33 cellular contexts compared by ENCODE assay signal in the genomic region with DNA sequence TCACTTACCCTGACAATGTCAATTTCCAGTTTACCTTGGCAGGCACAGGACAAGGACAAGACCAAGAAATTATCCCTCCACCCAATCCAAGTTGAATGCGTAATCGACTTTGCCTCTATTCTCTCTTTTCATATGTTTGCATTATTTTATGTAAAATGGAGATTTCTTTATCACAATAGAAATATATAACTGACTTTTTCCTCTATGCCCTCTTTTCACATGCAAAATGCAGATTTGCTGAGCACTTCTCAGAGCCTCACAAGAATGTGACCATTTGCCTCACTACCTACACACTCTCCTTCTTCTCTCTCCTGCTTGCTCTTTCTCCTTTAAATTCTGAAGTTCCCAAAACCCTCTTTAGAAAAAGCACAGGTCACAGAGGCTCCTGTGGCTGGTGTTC. TPM values are rescaled to one million over a fixed set of nuclear protein-coding genes. Genes with fewer than 3 reads are reported as not detected.
"Had no signal": no experiment of that assay in that cellular context is flagged by ENCODE, and none has a peak within 500 bp of the region (broad histone marks: within the 10 kb centered on the region; RNA-seq: fewer than 3 reads in every experiment).

No MANE protein-coding gene starts in this region.

- H3K27me3 ChIP-seq: ascending aorta, dorsolateral prefrontal cortex, foreskin keratinocyte, gastrocnemius medialis, heart left ventricle had no signal

- H3K4me3 Mint-ChIP-seq: activated CD4-positive, alpha-beta memory T cell treated with anti-CD3 and anti-CD28 coated beads, Interleukin-2, amount 10 ng/mL, durations not matched to agents 7 days and 5 days; activated CD4-positive, alpha-beta T cell treated with anti-CD3 and anti-CD28 coated beads, Interleukin-2, amount 10 ng/mL, durations not matched to agents 7 days and 5 days; activated naive CD4-positive, alpha-beta T cell treated with anti-CD3 and anti-CD28 coated beads, Interleukin-2, amount 10 ng/mL, durations not matched to agents 7 days and 5 days; activated naive CD8-positive, alpha-beta T cell treated with anti-CD3 and anti-CD28 coated beads, Interleukin-2, amount 10 ng/mL, durations not matched to agents 7 days and 5 days; activated T-cell treated with anti-CD3 and anti-CD28 coated beads, Interleukin-2, amount 50 U/mL, for 24 hours; activated T-cell treated with anti-CD3 and anti-CD28 coated beads, Interleukin-2, amount 50 U/mL, for 72 hours; brain; central memory CD8-positive, alpha-beta T cell; dendritic cell treated with granulocyte-macrophage colony-stimulating factor and Interleukin-4, amounts not matched to agents 40 ng/mL and 50 ng/mL, for 4 days; endodermal cell had no signal

- H3K9me3 Mint-ChIP-seq: activated CD4-positive, alpha-beta memory T cell treated with anti-CD3 and anti-CD28 coated beads, Interleukin-2, amount 10 ng/mL, durations not matched to agents 7 days and 5 days; activated CD4-positive, alpha-beta T cell treated with anti-CD3 and anti-CD28 coated beads, Interleukin-2, amount 10 ng/mL, durations not matched to agents 7 days and 5 days; activated naive CD4-positive, alpha-beta T cell treated with anti-CD3 and anti-CD28 coated beads, Interleukin-2, amount 10 ng/mL, durations not matched to agents 7 days and 5 days; activated naive CD4-positive, alpha-beta T cell treated with anti-CD3 and anti-CD28 coated beads, Interleukin-2, amount 50 U/mL, for 72 hours; activated naive CD8-positive, alpha-beta T cell treated with anti-CD3 and anti-CD28 coated beads, Interleukin-2, amount 10 ng/mL, durations not matched to agents 7 days and 5 days; activated T-cell treated with anti-CD3 and anti-CD28 coated beads, Interleukin-2, amount 50 U/mL, for 24 hours; activated T-cell treated with anti-CD3 and anti-CD28 coated beads, Interleukin-2, amount 50 U/mL, for 72 hours; brain; central memory CD8-positive, alpha-beta T cell; dendritic cell treated with granulocyte-macrophage colony-stimulating factor and Interleukin-4, amounts not matched to agents 40 ng/mL and 50 ng/mL, for 4 days; endodermal cell had no signal

- H3K9me3 ChIP-seq: ascending aorta, gastrocnemius medialis, heart left ventricle had no signal

- H3K36me3 Mint-ChIP-seq: activated naive CD4-positive, alpha-beta T cell treated with anti-CD3 and anti-CD28 coated beads, Interleukin-2, amount 10 ng/mL, durations not matched to agents 7 days and 5 days; activated naive CD4-positive, alpha-beta T cell treated with anti-CD3 and anti-CD28 coated beads, Interleukin-2, amount 50 U/mL, for 72 hours; activated naive CD8-positive, alpha-beta T cell treated with anti-CD3 and anti-CD28 coated beads, Interleukin-2, amount 10 ng/mL, durations not matched to agents 7 days and 5 days; brain had no signal

- H3K4me1 Mint-ChIP-seq: activated CD4-positive, alpha-beta memory T cell treated with anti-CD3 and anti-CD28 coated beads, Interleukin-2, amount 10 ng/mL, durations not matched to agents 7 days and 5 days; brain; central memory CD8-positive, alpha-beta T cell had no signal

- H3K27ac ChIP-seq: ascending aorta, coronary artery, dorsolateral prefrontal cortex, foreskin keratinocyte, gastrocnemius medialis, heart left ventricle had no signal

- FAIRE-seq: bronchial epithelial cell had no signal

- H3K36me3 ChIP-seq: ascending aorta, gastrocnemius medialis, heart left ventricle had no signal

- ATAC-seq: activated T-cell treated with anti-CD3 and anti-CD28 coated beads, Interleukin-2, amount 50 U/mL, for 72 hours; esophagus mucosa; foreskin keratinocyte; gastrocnemius medialis; heart left ventricle had no signal

- H3K27me3 Mint-ChIP-seq: activated T-cell treated with anti-CD3 and anti-CD28 coated beads, Interleukin-2, amount 50 U/mL, for 24 hours; dendritic cell treated with granulocyte-macrophage colony-stimulating factor and Interleukin-4, amounts not matched to agents 40 ng/mL and 50 ng/mL, for 4 days had no signal

- H3K4me3 ChIP-seq: ascending aorta, coronary artery, dorsolateral prefrontal cortex, gastrocnemius medialis, heart left ventricle had no signal

- H3K4me1 ChIP-seq: ascending aorta, gastrocnemius medialis, heart left ventricle had no signal

- DNase-seq: activated CD4-positive, alpha-beta memory T cell treated with anti-CD3 and anti-CD28 coated beads, Interleukin-2, amount 10 ng/mL, durations not matched to agents 7 days and 5 days; activated CD4-positive, alpha-beta T cell treated with anti-CD3 and anti-CD28 coated beads for 1 hour; activated CD4-positive, alpha-beta T cell treated with anti-CD3 and anti-CD28 coated beads for 4 hours; activated CD4-positive, alpha-beta T cell treated with anti-CD3 and anti-CD28 coated beads, Interleukin-2, amount 10 ng/mL, durations not matched to agents 7 days and 5 days; activated CD4-positive, alpha-beta T cell treated with anti-CD3 and anti-CD28 coated beads, Interleukin-2, amount 50 U/mL, for 4 hours; activated CD8-positive, alpha-beta memory T cell treated with anti-CD3 and anti-CD28 coated beads, Interleukin-2, amount 50 U/mL, for 48 hours; activated gamma-delta T cell; activated naive CD4-positive, alpha-beta T cell; activated naive CD4-positive, alpha-beta T cell treated with anti-CD3 and anti-CD28 coated beads, Interleukin-2, amount 10 ng/mL, durations not matched to agents 7 days and 5 days; activated naive CD8-positive, alpha-beta T cell treated with anti-CD3 and anti-CD28 coated beads, Interleukin-2, amount 10 ng/mL, durations not matched to agents 7 days and 5 days; activated T-cell treated with anti-CD3 and anti-CD28 coated beads for 4 hours; activated T-cell treated with anti-CD3 and anti-CD28 coated beads, Interleukin-2, amount 50 U/mL, for 24 hours; activated T-cell treated with anti-CD3 and anti-CD28 coated beads, Interleukin-2, amount 50 U/mL, for 72 hours; dorsolateral prefrontal cortex; effector memory CD4-positive, alpha-beta T cell; endodermal cell; foreskin keratinocyte; gastrocnemius medialis; glutamatergic neuron; heart left ventricle; T-helper 2 cell had no signal

- H3K27ac Mint-ChIP-seq: activated CD4-positive, alpha-beta memory T cell treated with anti-CD3 and anti-CD28 coated beads, Interleukin-2, amount 10 ng/mL, durations not matched to agents 7 days and 5 days; activated CD4-positive, alpha-beta T cell treated with anti-CD3 and anti-CD28 coated beads, Interleukin-2, amount 10 ng/mL, durations not matched to agents 7 days and 5 days; activated naive CD4-positive, alpha-beta T cell treated with anti-CD3 and anti-CD28 coated beads, Interleukin-2, amount 10 ng/mL, durations not matched to agents 7 days and 5 days; activated naive CD4-positive, alpha-beta T cell treated with anti-CD3 and anti-CD28 coated beads, Interleukin-2, amount 50 U/mL, for 72 hours; activated naive CD8-positive, alpha-beta T cell treated with anti-CD3 and anti-CD28 coated beads, Interleukin-2, amount 10 ng/mL, durations not matched to agents 7 days and 5 days; activated T-cell treated with anti-CD3 and anti-CD28 coated beads, Interleukin-2, amount 50 U/mL, for 24 hours; activated T-cell treated with anti-CD3 and anti-CD28 coated beads, Interleukin-2, amount 50 U/mL, for 72 hours; brain; dendritic cell treated with granulocyte-macrophage colony-stimulating factor and Interleukin-4, amounts not matched to agents 40 ng/mL and 50 ng/mL, for 4 days; endodermal cell had no signal

RNA-seq across cellular contexts. Expression of gene CYP3A43, which starts 15.1 kb away (rescaled TPM):
- total RNA-seq: activated CD4-positive, alpha-beta memory T cell treated with anti-CD3 and anti-CD28 coated beads, Interleukin-2, amount 10 ng/mL, durations not matched to agents 7 days and 5 days; activated CD4-positive, alpha-beta T cell treated with anti-CD3 and anti-CD28 coated beads, Interleukin-2, amount 10 ng/mL, durations not matched to agents 7 days and 5 days; activated naive CD4-positive, alpha-beta T cell treated with anti-CD3 and anti-CD28 coated beads, Interleukin-2, amount 50 U/mL, for 72 hours; activated naive CD8-positive, alpha-beta T cell treated with anti-CD3 and anti-CD28 coated beads, Interleukin-2, amount 10 ng/mL, durations not matched to agents 7 days and 5 days; ascending aorta; bronchial epithelial cell; cardiac septum; cerebellum; epithelial cell of proximal tubule; esophagus mucosa; foreskin keratinocyte; heart left ventricle had no signal
- polyA plus RNA-seq: foreskin keratinocyte, heart left ventricle had no signal

RNA-seq across cellular contexts. Expression of gene OR2AE1, which starts 33.9 kb away (rescaled TPM):
- total RNA-seq: activated CD4-positive, alpha-beta memory T cell treated with anti-CD3 and anti-CD28 coated beads, Interleukin-2, amount 10 ng/mL, durations not matched to agents 7 days and 5 days; ascending aorta; bronchial epithelial cell; cardiac septum; endodermal cell; epithelial cell of proximal tubule; foreskin keratinocyte; gastrocnemius medialis; heart left ventricle had no signal
- polyA plus RNA-seq: foreskin keratinocyte, heart left ventricle had no signal

RNA-seq across cellular contexts. Expression of gene CYP3A4, which starts 58.9 kb away (rescaled TPM):
- total RNA-seq: activated CD4-positive, alpha-beta memory T cell treated with anti-CD3 and anti-CD28 coated beads, Interleukin-2, amount 10 ng/mL, durations not matched to agents 7 days and 5 days; activated CD4-positive, alpha-beta T cell treated with anti-CD3 and anti-CD28 coated beads, Interleukin-2, amount 10 ng/mL, durations not matched to agents 7 days and 5 days; activated naive CD8-positive, alpha-beta T cell treated with anti-CD3 and anti-CD28 coated beads, Interleukin-2, amount 10 ng/mL, durations not matched to agents 7 days and 5 days; activated T-cell treated with anti-CD3 and anti-CD28 coated beads, Interleukin-2, amount 50 U/mL, for 72 hours; ascending aorta; bronchial epithelial cell; cardiac septum; cerebellum; epithelial cell of proximal tubule; foreskin keratinocyte; T-helper 1 cell treated with Interleukin-12 subunit alpha and Interleukin-12 subunit beta and Interleukin-4 antibody, amounts not matched to agents 30 ng/mL and 1 ng/mL, for 36 hours had no signal
- polyA plus RNA-seq: foreskin keratinocyte had no signal
